9 cellular contexts compared by ENCODE assay signal in the genomic region with DNA sequence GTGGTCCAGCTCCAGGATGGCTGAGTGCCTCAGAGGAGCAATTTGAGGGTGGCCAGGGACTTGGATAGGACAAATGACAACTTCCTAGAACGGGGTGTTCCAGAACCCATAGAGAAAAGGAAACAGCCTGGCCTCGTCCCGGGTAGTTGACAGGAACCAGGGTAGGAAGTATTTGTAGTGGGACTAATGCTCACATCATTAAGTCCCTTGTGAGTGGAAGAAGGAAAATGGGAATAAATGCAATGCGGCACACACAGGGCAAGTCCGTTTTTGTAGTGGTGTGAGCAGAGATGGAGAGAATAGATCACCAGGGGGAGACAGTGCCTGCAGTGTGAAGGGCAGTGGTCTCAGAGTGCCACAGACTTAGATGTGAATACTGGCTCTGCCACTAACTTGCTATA. TPM values are rescaled to one million over a fixed set of nuclear protein-coding genes. Genes with fewer than 3 reads are reported as not detected.
DNase-seq lines count a peak whose midpoint lies in the region; ATAC-seq and TF ChIP-seq lines count a peak whose summit lies in the region.
"Had no signal": no experiment of that assay in that cellular context is flagged by ENCODE, and none has a peak within 500 bp of the region (broad histone marks: within the 10 kb centered on the region; RNA-seq: fewer than 3 reads in every experiment).

No MANE protein-coding gene starts in this region.

- no peak overlapping the region for H3K4me3 ChIP-seq in GM06990 (replicated peaks; ENCODE audit: low read depth, low read length)
- H3K4me3 ChIP-seq in cardiac fibroblast (replicated peaks in 1 of 2; ENCODE audit: low read depth in 2 of 2, low read length in 2 of 2): no peak overlapping the region
- no peak overlapping the region for H3K4me3 ChIP-seq in mesenchymal stem cell (ENCODE audit: insufficient read depth in 1 of 2, low read depth in 1 of 2, low read length in 2 of 2)

- H3K4me1 ChIP-seq in mesenchymal stem cell (ENCODE audit: control insufficient read depth, insufficient read depth, low read depth, low read length): peaks cover 2% of the 10 kb centered on the region

- peak overlapping the region in 1 of 2 experiments; percentile 40 for H3K23ac ChIP-seq in mesenchymal stem cell (ENCODE audit: low read length in 2 of 2)

- WGBS in mesenchymal stem cell: 35% methylated on average over 5 of the region's 5 CpGs

- H3K18ac ChIP-seq in mesenchymal stem cell (ENCODE audit: low read depth in 1 of 2, low read length in 2 of 2): peak overlapping the region; percentile 2 to 10

- H2BK15ac ChIP-seq in mesenchymal stem cell (ENCODE audit: low read depth, poor library complexity, severe bottlenecking): no peak overlapping the region

- TF ChIP-seq CTCF in GM06990 (IDR thresholded peaks at IDR 0.05; ENCODE audit: insufficient read depth, low read length, poor library complexity, severe bottlenecking) (peak; percentile 40), cardiac fibroblast (IDR thresholded peaks at IDR 0.05; ENCODE audit: low read depth, low read length) (peak; percentile 78)

- no peaks in the 10 kb centered on the region for H3K79me1 ChIP-seq in mesenchymal stem cell (replicated peaks; ENCODE audit: low read length, poor library complexity, severe bottlenecking)

- H4K8ac ChIP-seq in mesenchymal stem cell (ENCODE audit: low read length): peak overlapping the region; percentile 85

- H3K14ac ChIP-seq in mesenchymal stem cell (ENCODE audit: low read length in 2 of 2): no peak overlapping the region

- H3K9me3 ChIP-seq in mesenchymal stem cell (ENCODE audit: control insufficient read depth, low read length): no peaks in the 10 kb centered on the region

- no peak overlapping the region for H2AFZ ChIP-seq in mesenchymal stem cell (ENCODE audit: low read depth, low read length)

- H3K36me3 ChIP-seq in GM06990 (ENCODE audit: control insufficient read depth, insufficient read depth, low read length) (no peaks in the 10 kb centered on the region), mesenchymal stem cell (ENCODE audit: control insufficient read depth in 1 of 2, insufficient read depth in 2 of 2, low read depth in 1 of 2, low read length in 2 of 2) (no peaks in the 10 kb centered on the region)

- H3K4ac ChIP-seq in mesenchymal stem cell (ENCODE audit: low read depth in 1 of 2, low read length in 2 of 2): no peak overlapping the region

- no peak overlapping the region for H2BK12ac ChIP-seq in mesenchymal stem cell (ENCODE audit: low read length in 2 of 2)

- peak overlapping the region; percentile 23 for H4K91ac ChIP-seq in mesenchymal stem cell (ENCODE audit: low read length)

- no peak for DNase-seq in GM06990 (ENCODE audit: extremely low read depth, insufficient read length)
- DNase-seq in M059J (ENCODE audit: low read depth): peak; percentile 55
- peak; percentile 83 to 87 for DNase-seq in cardiac fibroblast (ENCODE audit: low read depth in 2 of 2)
- DNase-seq in mesenchymal stem cell: peak; percentile 73
- DNase-seq in activated CD4-positive, alpha-beta T cell treated with anti-CD3 and anti-CD28 coated beads for 1 hour: no peak
- no peak for DNase-seq in NCI-H748 (lab: John Stamatoyannopoulos, UW; ENCODE audit: unreplicated experiment)
- DNase-seq in dedifferentiated amniotic fluid mesenchymal stem cell (ENCODE audit: extremely low spot score): no peak
- DNase-seq: naive B cell had no signal

- no peak overlapping the region for H3K27ac ChIP-seq in mesenchymal stem cell (ENCODE audit: low read length, poor library complexity, severe bottlenecking)

- peak overlapping the region; percentile 2 for H2AK5ac ChIP-seq in mesenchymal stem cell (ENCODE audit: low read length, severe bottlenecking)

- no peak overlapping the region for H3K9ac ChIP-seq in mesenchymal stem cell (ENCODE audit: low read length)

- no peak overlapping the region for H2BK5ac ChIP-seq in mesenchymal stem cell (ENCODE audit: low read depth, low read length, poor library complexity, severe bottlenecking)

- H3K27me3 ChIP-seq in GM06990 (replicated peaks; ENCODE audit: control insufficient read depth, insufficient read depth, low read length): no peaks in the 10 kb centered on the region
- no peaks in the 10 kb centered on the region for H3K27me3 ChIP-seq in mesenchymal stem cell (ENCODE audit: control insufficient read depth in 1 of 2, insufficient read depth in 1 of 2, low read length in 2 of 2)

- no peak overlapping the region for H3K4me2 ChIP-seq in mesenchymal stem cell (ENCODE audit: low read length, poor library complexity, severe bottlenecking)

- no peak for ATAC-seq in GM18870 (IDR thresholded peaks at IDR 0.05; ENCODE audit: unreplicated experiment)

- no peak overlapping the region for H2BK120ac ChIP-seq in mesenchymal stem cell (ENCODE audit: low read depth, low read length)

RNA-seq across cellular contexts. Expression of a gene that starts 19.6 kb away (rescaled TPM):
- total RNA-seq in M059J (2014; rRNA removed; shearing (Covaris generic)): 5.1 and 8.9 TPM in 2 replicates
- polyA plus RNA-seq in mesenchymal stem cell (2013, experiment 1 of 2): 6.6 TPM
- 6.6 TPM for polyA plus RNA-seq in mesenchymal stem cell (2013, experiment 2 of 2)

Comparison
In these comparisons a context has a peak if more than half of its experiments do, and no peak if none do; other contexts are left out.
1. DNase-seq: peak in M059J (single experiment), cardiac fibroblast (2 of 2) and mesenchymal stem cell (single experiment); none in GM06990 (single experiment), activated CD4-positive, alpha-beta T cell treated with anti-CD3 and anti-CD28 coated beads for 1 hour (single experiment), NCI-H748 (single experiment) and dedifferentiated amniotic fluid mesenchymal stem cell (single experiment).